Comparison of ENCODE assay signal across 17 cellular contexts in genomic region chr7:159031750-159032149, GRCh38.
A peak's percentile ranks its signal among the peaks of the same experiment; 100 is the strongest.
DNase-seq lines count a peak whose midpoint lies in the region; ATAC-seq, FAIRE-seq and TF ChIP-seq lines count a peak whose summit lies in the region.
"Had no signal": no experiment of that assay in that cellular context is flagged by ENCODE, and none has a peak within 500 bp of the region (broad histone marks: within the 10 kb centered on the region; RNA-seq: fewer than 3 reads in every experiment).

No MANE protein-coding gene starts in this region.

- no peaks in the 10 kb centered on the region for H3K79me2 ChIP-seq in GM23338 (replicated peaks; ENCODE audit: insufficient read depth)

- H3K9me3 ChIP-seq in lung (ENCODE audit: control insufficient read depth in 2 of 2, insufficient read depth in 1 of 2, low read length in 1 of 2) (peaks cover 0 to 6% of the 10 kb centered on the region in 2 donors), stomach (no peaks in the 10 kb centered on the region)
- H3K9me3 ChIP-seq: SJCRH30 had no signal

- H3K27me3 ChIP-seq in GM23338 (ENCODE audit: insufficient read depth), result no peaks in the 10 kb centered on the region
- no peaks in the 10 kb centered on the region for H3K27me3 ChIP-seq in lung (ENCODE audit: control insufficient read depth, insufficient read depth)
- H3K27me3 ChIP-seq in stomach, result peaks cover 0 to 23% (median 6%) of the 10 kb centered on the region in 3 donors
- H3K27me3 ChIP-seq: SJCRH30 had no signal

- H3K4me2 ChIP-seq in GM23338, result peak overlapping the region; percentile 90; the same call in 1 of the 2 replicates

- H3K4me3 ChIP-seq in GM23338 (peak overlapping the region; percentile 76), lung (no peak overlapping the region), stomach (no peak overlapping the region)
- H3K4me3 ChIP-seq: SJCRH30 had no signal

- ATAC-seq in GM23338 (no peak), lung (ENCODE audit: insufficient read depth, low FRiP score) (no peak), GM19035 (IDR thresholded peaks at IDR 0.05; ENCODE audit: unreplicated experiment) (no peak), GM21528 (IDR thresholded peaks at IDR 0.05; ENCODE audit: low FRiP score, unreplicated experiment) (no peak)

- TF ChIP-seq EP300 in stomach (IDR thresholded peaks at IDR 0.05), result no peak

- H3K4me1 Mint-ChIP-seq in GM23338, result peaks cover 8% of the 10 kb centered on the region

- H3K4me1 ChIP-seq in GM23338 (ENCODE audit: insufficient read depth) (peaks cover 4% of the 10 kb centered on the region; the same call in 1 of the 2 replicates), lung (ENCODE audit: control insufficient read depth in 2 of 2, insufficient read depth in 2 of 2, low read length in 2 of 2) (peaks cover 0 to 3% of the 10 kb centered on the region in 2 donors), stomach (peaks cover 7 to 46% (median 38%) of the 10 kb centered on the region in 4 donors)
- H3K4me1 ChIP-seq: SJCRH30 had no signal

- TF ChIP-seq CTCF in GM23338 (conservative IDR thresholded peaks at IDR 0.05; ENCODE audit: low read depth in 2 of 2), result no peak
- TF ChIP-seq CTCF in lung (IDR thresholded peaks at IDR 0.05; ENCODE audit: control extremely low read depth, extremely low read depth), result no peak
- no peak for TF ChIP-seq CTCF in stomach (IDR thresholded peaks at IDR 0.05)

- H4K20me1 ChIP-seq in GM23338 (replicated peaks; ENCODE audit: insufficient read depth), result no peaks in the 10 kb centered on the region

- FAIRE-seq in GM12891 (lab: Jason Lieb, UNC), result no peak

- peak overlapping the region; percentile 75; the same call in 2 of the 3 replicates for H3K4me3 Mint-ChIP-seq in GM23338
- H3K4me3 Mint-ChIP-seq: activated naive CD8-positive, alpha-beta T cell; T-helper 2 cell treated with Interferon-gamma antibody and Interleukin-4, amounts not matched to agents 5 μg/mL and 100 μg/mL, for 36 hours had no signal

- intact Hi-C loops in stomach (cut with DNase I; ENCODE audit: low total_unique reads), result no loop called here

- H2AFZ ChIP-seq in GM23338, result peak overlapping the region; percentile 98; the same call in 1 of the 2 replicates

- no peak overlapping the region for H3K27ac Mint-ChIP-seq in GM23338
- H3K27ac Mint-ChIP-seq: activated naive CD8-positive, alpha-beta T cell; progenitor cell of endocrine pancreas; T-helper 2 cell treated with Interferon-gamma antibody and Interleukin-4, amounts not matched to agents 5 μg/mL and 100 μg/mL, for 36 hours had no signal

- H3F3A ChIP-seq in GM23338 (replicated peaks; ENCODE audit: low read depth), result no peaks in the 10 kb centered on the region

- H3K9me2 ChIP-seq in GM23338 (ENCODE audit: insufficient read depth), result no peaks in the 10 kb centered on the region

- WGBS in lung, 2 donors, result 95% methylated on average over 17 of the region's 17 CpGs
- WGBS in stomach, 5 donors, result 85 to 97% (median 93%) methylated on average over 16 to 17 of the region's 17 CpGs

- no peak for TF ChIP-seq POLR2A in stomach (IDR thresholded peaks at IDR 0.05)
- TF ChIP-seq POLR2A in GM12891 (IDR thresholded peaks at IDR 0.05; ENCODE audit: low read depth, low read length), result no peak

- no peak for DNase-seq in GM23338 (ENCODE audit: low spot score)
- peak; percentile 11 for DNase-seq in activated CD8-positive, alpha-beta memory T cell treated with anti-CD3 and anti-CD28 coated beads, Interleukin-2, amount 50 U/mL, for 4 hours
- peak; percentile 26 for DNase-seq in lung (ENCODE audit: low spot score)
- DNase-seq in stomach, result no peak
- no peak for DNase-seq in hepatic stellate cell (ENCODE audit: low spot score)
- no peak for DNase-seq in GM12891 (ENCODE audit: insufficient read length, low spot score)
- DNase-seq: activated CD4-positive, alpha-beta T cell treated with anti-CD3 and anti-CD28 coated beads for 1 hour; kidney glomerular epithelial cell; NCI-H187 treated with DMSO at 0.1 percent for 48 hours; NCI-H510A treated with DMSO at 0.1 percent for 48 hours; SJCRH30; stimulated activated CD4-positive, alpha-beta T cell treated with anti-CD3 and anti-CD28 coated beads, Interleukin-15, amount 100 ng/mL, for 24 hours had no signal

- no peaks in the 10 kb centered on the region for H3K36me3 ChIP-seq in GM23338 (ENCODE audit: insufficient read depth)
- H3K36me3 ChIP-seq in lung (ENCODE audit: control insufficient read depth in 2 of 2, insufficient read depth in 2 of 2, low read length in 2 of 2), result no peaks in the 10 kb centered on the region
- peaks cover 0 to 14% (median 3%) of the 10 kb centered on the region in 4 donors for H3K36me3 ChIP-seq in stomach

- H3K36me3 Mint-ChIP-seq in GM23338 (ENCODE audit: low read depth), result peaks cover 1% of the 10 kb centered on the region; the same call in 1 of the 3 replicates
- H3K36me3 Mint-ChIP-seq: activated naive CD8-positive, alpha-beta T cell had no signal

- peaks cover 8% of the 10 kb centered on the region for H3K27me3 Mint-ChIP-seq in GM23338 (ENCODE audit: insufficient read depth, low read depth, poor library complexity)

- H3K27ac ChIP-seq in GM23338 (ENCODE audit: low read depth) (no peak overlapping the region), lung (ENCODE audit: low read depth in 1 of 2, low read length in 1 of 2) (no peak overlapping the region), stomach (peak overlapping the region; percentile 31 to 85 (median 77))
- H3K27ac ChIP-seq: SJCRH30 had no signal

- peaks cover 67% of the 10 kb centered on the region for H3K9me3 Mint-ChIP-seq in GM23338
- H3K9me3 Mint-ChIP-seq: T-helper 2 cell treated with Interferon-gamma antibody and Interleukin-4, amounts not matched to agents 5 μg/mL and 100 μg/mL, for 36 hours had no signal

TF ChIP-seq in GM23338, 12 proteins besides CTCF, POLR2A, EP300 and RAD21 (continues in another document):
- no peak for TF ChIP-seq REST (IDR thresholded peaks at IDR 0.05; ENCODE audit: unreplicated experiment)
- TF ChIP-seq EZH2phosphoT487 (IDR thresholded peaks at IDR 0.05; ENCODE audit: unreplicated experiment), result no peak
- TF ChIP-seq NANOG (IDR thresholded peaks at IDR 0.05; ENCODE audit: borderline replicate concordance), result no peak
- no peak for TF ChIP-seq JUNB (IDR thresholded peaks at IDR 0.05; ENCODE audit: unreplicated experiment)
- no peak for TF ChIP-seq POLR2AphosphoS5 (IDR thresholded peaks at IDR 0.05; ENCODE audit: low read depth)
- no peak for TF ChIP-seq STAT1 (IDR thresholded peaks at IDR 0.05; ENCODE audit: unreplicated experiment)
- TF ChIP-seq EZH2 (IDR thresholded peaks at IDR 0.05; ENCODE audit: low read depth, unreplicated experiment), result no peak

TF ChIP-seq in GM12891, 5 proteins besides CTCF, POLR2A, EP300 and RAD21:
- TF ChIP-seq POLR2AphosphoS5 (IDR thresholded peaks at IDR 0.05; ENCODE audit: low read depth, low read length), result no peak
- TF ChIP-seq TAF1 (IDR thresholded peaks at IDR 0.05; ENCODE audit: low read depth, low read length), result no peak
- TF ChIP-seq PAX5 (IDR thresholded peaks at IDR 0.05; ENCODE audit: insufficient read depth, low read length, severe bottlenecking), result no peak
- TF ChIP-seq POU2F2 (IDR thresholded peaks at IDR 0.05; ENCODE audit: low read depth, low read length), result no peak
- TF ChIP-seq SPI1 (IDR thresholded peaks at IDR 0.05; ENCODE audit: low read depth, low read length), result no peak

Comparison
In these comparisons a context has a peak if more than half of its experiments do, and no peak if none do; other contexts are left out.
1. DNase-seq: peak in activated CD8-positive, alpha-beta memory T cell treated with anti-CD3 and anti-CD28 coated beads, Interleukin-2, amount 50 U/mL, for 4 hours (single experiment) and lung (single experiment); none in GM23338 (single experiment), stomach (single experiment), hepatic stellate cell (single experiment) and GM12891 (single experiment).
2. H3K27ac ChIP-seq: peak in stomach (5 of 5); none in GM23338 (single experiment) and lung (0 of 2).